Comparison of ENCODE assay signal across 13 cellular contexts in the genomic region with DNA sequence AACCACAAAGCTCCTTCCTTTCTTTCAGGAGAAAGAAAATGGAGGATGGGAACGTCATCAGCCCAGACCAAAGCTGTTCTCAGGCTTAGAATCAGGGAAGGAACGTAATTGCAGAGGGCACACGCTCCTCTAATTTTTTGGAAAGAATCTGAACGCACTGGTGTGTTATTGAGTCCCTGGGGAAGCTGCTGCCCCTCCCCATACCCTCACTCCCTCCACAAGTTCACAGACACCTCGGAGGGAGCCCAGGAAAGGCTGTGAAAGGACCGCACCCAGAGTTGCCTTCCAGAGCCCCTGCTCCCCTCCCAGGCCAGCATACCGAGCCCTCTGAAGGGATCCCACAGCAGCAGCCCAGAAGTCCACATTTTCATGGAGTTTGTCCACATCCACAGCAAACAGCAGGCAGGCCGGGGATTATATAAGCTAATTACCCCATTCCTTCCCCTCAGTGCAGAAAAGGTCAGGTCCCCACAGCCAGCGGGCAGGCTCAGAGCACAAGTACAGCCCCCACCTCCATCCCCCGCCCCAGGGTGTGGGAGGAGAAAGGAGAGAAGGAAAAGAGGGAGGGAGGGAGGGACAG. TPM values are rescaled to one million over a fixed set of nuclear protein-coding genes. Genes with fewer than 3 reads are reported as not detected.
DNase-seq lines count a peak whose midpoint lies in the region; ATAC-seq and TF ChIP-seq lines count a peak whose summit lies in the region.
"Had no signal": no experiment of that assay in that cellular context is flagged by ENCODE, and none has a peak within 500 bp of the region (broad histone marks: within the 10 kb centered on the region; RNA-seq: fewer than 3 reads in every experiment).

No MANE protein-coding gene starts in this region.

- intact Hi-C loops in breast epithelium (cut with DNase I; ENCODE audit: low total_unique reads): no loop called here
- intact Hi-C loops in MCF 10A (cut with micrococcal nuclease): no loop called here
- intact Hi-C loops in uterus (cut with DNase I; ENCODE audit: low total_unique reads): no loop called here

- H3K27me3 ChIP-seq in breast epithelium (no peaks in the 10 kb centered on the region), uterus (no peaks in the 10 kb centered on the region)

- no peak overlapping the region for H3K4me3 Mint-ChIP-seq in MCF 10A (ENCODE audit: unreplicated experiment)
- H3K4me3 Mint-ChIP-seq in neural crest cell: peak overlapping the region; percentile 8

- no peaks in the 10 kb centered on the region for H3K9me3 Mint-ChIP-seq in MCF 10A (ENCODE audit: unreplicated experiment)
- no peaks in the 10 kb centered on the region for H3K9me3 Mint-ChIP-seq in neural crest cell

- H3K4me1 Mint-ChIP-seq in MCF 10A (ENCODE audit: insufficient read depth, unreplicated experiment) (no peaks in the 10 kb centered on the region), neural crest cell (peaks cover 39% of the 10 kb centered on the region)

- H3K27ac ChIP-seq in breast epithelium (peak overlapping the region; percentile 58 to 88), uterus (peak overlapping the region; percentile 90 to 97)

- CTCF ChIA-PET in MCF 10A (lab: Yijun Ruan, JAX): interaction anchor here (0.6 to 1.8 kb wide), 8 partner anchors 26 to 578 kb away, joined by 3 to 6 read pairs (median 3); no protein-coding TSS in a partner anchor

- H3K27me3 Mint-ChIP-seq in MCF 10A (ENCODE audit: insufficient read depth, unreplicated experiment): peaks cover 11% of the 10 kb centered on the region
- peaks cover 9% of the 10 kb centered on the region for H3K27me3 Mint-ChIP-seq in neural crest cell (ENCODE audit: low read depth)

- ATAC-seq in GM18867 (IDR thresholded peaks at IDR 0.05; ENCODE audit: unreplicated experiment) (no peak), HG02970 (IDR thresholded peaks at IDR 0.05; ENCODE audit: low FRiP score, unreplicated experiment) (no peak)
- ATAC-seq: left colon had no signal

- no peak for TF ChIP-seq POLR2A in breast epithelium (IDR thresholded peaks at IDR 0.05)
- peak in 1 of 2 donors; percentile 19 for TF ChIP-seq POLR2A in uterus (IDR thresholded peaks at IDR 0.05)

- no peaks in the 10 kb centered on the region for H3K36me3 Mint-ChIP-seq in MCF 10A (ENCODE audit: insufficient read depth, unreplicated experiment)
- no peaks in the 10 kb centered on the region for H3K36me3 Mint-ChIP-seq in neural crest cell (ENCODE audit: low read depth)

- H3K4me1 ChIP-seq in breast epithelium (peaks cover 0 to 7% of the 10 kb centered on the region in 2 donors), uterus (no peaks in the 10 kb centered on the region)

- H3K36me3 ChIP-seq in breast epithelium (no peaks in the 10 kb centered on the region), uterus (no peaks in the 10 kb centered on the region)

- DNase-seq in breast epithelium (ENCODE audit: low spot score in 2 of 2) (no peak), MCF 10A (ENCODE audit: unreplicated experiment) (no peak), fibroblast of peridontal ligament (ENCODE audit: extremely low read depth) (peak; percentile 20), neural crest cell (ENCODE audit: low read depth, low spot score) (no peak), uterus (peak; percentile 75 to 80), nucleus accumbens (lab: John Stamatoyannopoulos, UW) (no peak)
- DNase-seq: 8988T, NCI-H526 treated with DMSO at 0.1 percent for 48 hours, T-helper 9 cell had no signal

- H3K9me3 ChIP-seq in breast epithelium (no peaks in the 10 kb centered on the region), uterus (no peaks in the 10 kb centered on the region)

- H3K4me3 ChIP-seq in breast epithelium (peak overlapping the region; percentile 25 to 56 (median 26)), uterus (peak overlapping the region; percentile 30 to 34)

- TF ChIP-seq CTCF in breast epithelium (IDR thresholded peaks at IDR 0.05) (no peak), MCF 10A (IDR thresholded peaks at IDR 0.05; ENCODE audit: unreplicated experiment) (no peak), neural crest cell (conservative IDR thresholded peaks at IDR 0.05) (no peak), uterus (IDR thresholded peaks at IDR 0.05) (no peak)

- POLR2A ChIA-PET in MCF 10A (lab: Yijun Ruan, JAX): no interaction called here

- no peak overlapping the region for H3K27ac Mint-ChIP-seq in MCF 10A (ENCODE audit: low read depth, unreplicated experiment)
- peak overlapping the region; percentile 81 for H3K27ac Mint-ChIP-seq in neural crest cell (ENCODE audit: unreplicated experiment)

- no TSS peak for BruUV-seq in MCF 10A (replicated peaks; lab: Mats Ljungman, UMichigan)

RNA-seq across cellular contexts. Expression of a gene that starts 53.7 kb away (rescaled TPM):
- not detected for total RNA-seq in breast epithelium
- total RNA-seq in MCF 10A (2022): not detected in 2 replicates
- not detected in 2 replicates for total RNA-seq in neural crest cell
- total RNA-seq in uterus: not detected
- total RNA-seq: left colon, subcutaneous adipose tissue had no signal

Comparison
In these comparisons a context has a peak if more than half of its experiments do, and no peak if none do; other contexts are left out.
1. DNase-seq: peak in fibroblast of peridontal ligament (single experiment) and uterus (2 of 2); none in breast epithelium (0 of 2), MCF 10A (single experiment), neural crest cell (single experiment) and nucleus accumbens (0 of 56).